ENCODE assay signal across 10 cellular contexts in the genomic region with DNA sequence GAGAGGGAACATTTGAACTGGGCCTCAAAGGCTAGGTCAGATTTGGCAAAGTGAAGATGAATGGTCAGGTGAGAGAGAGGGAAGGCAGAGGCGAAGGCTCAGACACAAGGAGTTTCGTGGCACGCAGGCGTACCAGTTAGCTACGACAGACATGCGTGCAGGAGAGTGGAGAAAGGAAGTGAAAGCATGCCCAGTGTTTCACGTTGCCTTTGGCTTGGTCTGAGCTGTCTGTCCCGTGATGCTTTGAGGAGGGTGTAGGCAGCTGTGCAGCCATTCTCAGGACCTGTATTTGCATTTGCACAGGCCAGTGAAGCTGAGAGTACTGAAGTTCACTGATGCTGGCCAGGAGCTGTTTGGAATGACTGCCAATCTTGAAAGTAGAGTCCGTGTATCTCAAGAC.
DNase-seq lines count a peak whose midpoint lies in the region; ATAC-seq lines count a peak whose summit lies in the region.
"Had no signal": no experiment of that assay in that cellular context is flagged by ENCODE, and none has a peak within 500 bp of the region (broad histone marks: within the 10 kb centered on the region; RNA-seq: fewer than 3 reads in every experiment).

No MANE protein-coding gene starts in this region.

- peak; percentile 56 for DNase-seq in medulla oblongata (ENCODE audit: extremely low spot score)
- no peak for DNase-seq in DMS 273 treated with DMSO at 0.1 percent for 48 hours (lab: John Stamatoyannopoulos, UW)
- DNase-seq in stimulated activated naive CD8-positive, alpha-beta T cell treated with anti-CD3 and anti-CD28 coated beads, Interleukin-15, Interleukin-2, amounts not matched to agents 100 U/mL and 50 U/mL, for 24 hours = no peak
- DNase-seq in NCI-H2081 treated with DMSO at 0.1 percent for 48 hours (lab: John Stamatoyannopoulos, UW) = no peak
- no peak for DNase-seq in activated CD4-positive, alpha-beta T cell treated with anti-CD3 and anti-CD28 coated beads for 4 hours
- DNase-seq: activated CD4-positive, alpha-beta T cell treated with anti-CD3 and anti-CD28 coated beads, Interleukin-2, amount 50 U/mL, for 48 hours; colonic mucosa had no signal

- ATAC-seq in GM18520 (IDR thresholded peaks at IDR 0.05; ENCODE audit: unreplicated experiment) (peak; percentile 98), GM21786 (IDR thresholded peaks at IDR 0.05; ENCODE audit: unreplicated experiment) (peak; percentile 99), HG03521 (IDR thresholded peaks at IDR 0.05; ENCODE audit: unreplicated experiment) (peak; percentile 97)
- ATAC-seq in stimulated activated naive CD8-positive, alpha-beta T cell treated with anti-CD3 and anti-CD28 coated beads, Interleukin-15, Interleukin-2, amounts not matched to agents 100 U/mL and 50 U/mL, for 24 hours = no peak
